ENCODE assay signal across 8 cellular contexts in genomic region chr10:125331056-125331455, GRCh38.
"Had no signal": no experiment of that assay in that cellular context is flagged by ENCODE, and none has a peak within 500 bp of the region (broad histone marks: within the 10 kb centered on the region; RNA-seq: fewer than 3 reads in every experiment).

No MANE protein-coding gene starts in this region.

- ATAC-seq: HCT116, HepG2 had no signal

- H3K27ac Mint-ChIP-seq: HFFc6, IgD-negative memory B cell had no signal

- H3K9me3 Mint-ChIP-seq: HFFc6 had no signal

- H3K4me3 Mint-ChIP-seq: HFFc6, IgD-negative memory B cell had no signal

- H3K36me3 Mint-ChIP-seq: IgD-negative memory B cell had no signal

- H3K4me1 Mint-ChIP-seq: IgD-negative memory B cell had no signal

- DNase-seq: GM23248, GOT3, H7, HFFc6, KBM-7 had no signal
